20 cellular contexts compared by ENCODE assay signal in genomic region chr17:80731255-80731840, GRCh38.
DNase-seq lines count a peak whose midpoint lies in the region; ATAC-seq and TF ChIP-seq lines count a peak whose summit lies in the region.
"Had no signal": no experiment of that assay in that cellular context is flagged by ENCODE, and none has a peak within 500 bp of the region (broad histone marks: within the 10 kb centered on the region; RNA-seq: fewer than 3 reads in every experiment).

No MANE protein-coding gene starts in this region.

- intact Hi-C loops in colonic mucosa (cut with DNase I) = no loop called here

- peak; percentile 36 to 51 for ATAC-seq in activated T-cell treated with anti-CD3 and anti-CD28 coated beads, Interleukin-2, amount 50 U/mL, for 72 hours (replicated peaks in 1 of 2)
- peak; percentile 50 for ATAC-seq in stimulated activated effector memory CD8-positive, alpha-beta T cell treated with anti-CD3 and anti-CD28 coated beads, Interleukin-12 subunit alpha, Interleukin-12 subunit beta, amount 100 ng/mL, for 72 hours
- ATAC-seq: esophagus mucosa, left colon, PC-3 had no signal

- peak overlapping the region; percentile 95 for H3K27ac Mint-ChIP-seq in activated T-cell treated with anti-CD3 and anti-CD28 coated beads, Interleukin-2, amount 50 U/mL, for 72 hours
- peak overlapping the region; percentile 89 for H3K27ac Mint-ChIP-seq in activated naive CD8-positive, alpha-beta T cell treated with anti-CD3 and anti-CD28 coated beads for 36 hours
- peak overlapping the region; percentile 86 for H3K27ac Mint-ChIP-seq in stimulated activated effector memory CD8-positive, alpha-beta T cell treated with anti-CD3 and anti-CD28 coated beads, Interleukin-12 subunit alpha, Interleukin-12 subunit beta, amount 100 ng/mL, for 72 hours
- H3K27ac Mint-ChIP-seq in mesothelial cell of epicardium (no peak overlapping the region), progenitor cell of endocrine pancreas (no peak overlapping the region)

- no peaks in the 10 kb centered on the region for H3K27me3 ChIP-seq in colonic mucosa

- CTCF ChIA-PET in RWPE1 (lab: Yijun Ruan, JAX) = no interaction called here

- no peak for TF ChIP-seq CTCF in RWPE1 (conservative IDR thresholded peaks at IDR 0.05; ENCODE audit: low read depth)
- no peak for TF ChIP-seq CTCF in mesothelial cell of epicardium (IDR thresholded peaks at IDR 0.05; ENCODE audit: unreplicated experiment)
- TF ChIP-seq CTCF in colonic mucosa (IDR thresholded peaks at IDR 0.05) = no peak
- no peak for TF ChIP-seq CTCF in progenitor cell of endocrine pancreas (IDR thresholded peaks at IDR 0.05; ENCODE audit: unreplicated experiment)

- no peak overlapping the region for H3K9ac ChIP-seq in colonic mucosa (ENCODE audit: low read depth in 2 of 2, low read length in 2 of 2)

- H3K4me3 ChIP-seq in colonic mucosa = no peak overlapping the region
- H3K4me3 ChIP-seq: skin epidermis had no signal

- POLR2A ChIA-PET in RWPE1 (lab: Yijun Ruan, JAX; ENCODE audit: low non-redundant PET) = interaction anchor here (0.6 kb wide), 1 partner anchor 94 kb away, joined by 3 read pairs; no protein-coding TSS in a partner anchor

- no peaks in the 10 kb centered on the region for H3K27me3 Mint-ChIP-seq in activated T-cell treated with anti-CD3 and anti-CD28 coated beads, Interleukin-2, amount 50 U/mL, for 72 hours (ENCODE audit: low read depth)
- H3K27me3 Mint-ChIP-seq in activated naive CD8-positive, alpha-beta T cell treated with anti-CD3 and anti-CD28 coated beads for 36 hours = no peaks in the 10 kb centered on the region
- no peaks in the 10 kb centered on the region for H3K27me3 Mint-ChIP-seq in mesothelial cell of epicardium (ENCODE audit: low read depth)
- no peaks in the 10 kb centered on the region for H3K27me3 Mint-ChIP-seq in progenitor cell of endocrine pancreas

- H3K9me3 ChIP-seq in colonic mucosa = no peaks in the 10 kb centered on the region

- H3K36me3 ChIP-seq in colonic mucosa = no peaks in the 10 kb centered on the region

- H3K27ac ChIP-seq in RWPE1 (0 out of 2 replicates have a peak overlapping the region, but pooled peaks have one; percentile 42), colonic mucosa (no peak overlapping the region)

- peak overlapping the region; percentile 65 to 88 for H3K4me3 Mint-ChIP-seq in activated T-cell treated with anti-CD3 and anti-CD28 coated beads, Interleukin-2, amount 50 U/mL, for 72 hours
- H3K4me3 Mint-ChIP-seq in activated naive CD8-positive, alpha-beta T cell treated with anti-CD3 and anti-CD28 coated beads for 36 hours = peak overlapping the region; percentile 57
- peak overlapping the region; percentile 57 for H3K4me3 Mint-ChIP-seq in stimulated activated effector memory CD8-positive, alpha-beta T cell treated with anti-CD3 and anti-CD28 coated beads, Interleukin-12 subunit alpha, Interleukin-12 subunit beta, amount 100 ng/mL, for 72 hours
- no peak overlapping the region for H3K4me3 Mint-ChIP-seq in mesothelial cell of epicardium
- H3K4me3 Mint-ChIP-seq in progenitor cell of endocrine pancreas (ENCODE audit: low read depth) = no peak overlapping the region

- peaks cover 33% of the 10 kb centered on the region for H3K4me1 Mint-ChIP-seq in activated T-cell treated with anti-CD3 and anti-CD28 coated beads, Interleukin-2, amount 50 U/mL, for 72 hours (ENCODE audit: low read depth)
- H3K4me1 Mint-ChIP-seq in activated naive CD8-positive, alpha-beta T cell treated with anti-CD3 and anti-CD28 coated beads for 36 hours = peaks cover 25% of the 10 kb centered on the region
- peaks cover 28% of the 10 kb centered on the region for H3K4me1 Mint-ChIP-seq in stimulated activated effector memory CD8-positive, alpha-beta T cell treated with anti-CD3 and anti-CD28 coated beads, Interleukin-12 subunit alpha, Interleukin-12 subunit beta, amount 100 ng/mL, for 72 hours
- H3K4me1 Mint-ChIP-seq in mesothelial cell of epicardium (peaks cover 40% of the 10 kb centered on the region), progenitor cell of endocrine pancreas (ENCODE audit: low read depth) (peaks cover 7% of the 10 kb centered on the region)

- peaks cover 1 to 14% of the 10 kb centered on the region in 2 donors for H3K36me3 Mint-ChIP-seq in activated T-cell treated with anti-CD3 and anti-CD28 coated beads, Interleukin-2, amount 50 U/mL, for 72 hours (ENCODE audit: insufficient read depth in 2 of 2)
- peaks cover 34% of the 10 kb centered on the region for H3K36me3 Mint-ChIP-seq in activated naive CD8-positive, alpha-beta T cell treated with anti-CD3 and anti-CD28 coated beads for 36 hours
- peaks cover 11% of the 10 kb centered on the region for H3K36me3 Mint-ChIP-seq in stimulated activated effector memory CD8-positive, alpha-beta T cell treated with anti-CD3 and anti-CD28 coated beads, Interleukin-12 subunit alpha, Interleukin-12 subunit beta, amount 100 ng/mL, for 72 hours
- H3K36me3 Mint-ChIP-seq in mesothelial cell of epicardium = peaks cover 3% of the 10 kb centered on the region
- H3K36me3 Mint-ChIP-seq in progenitor cell of endocrine pancreas (ENCODE audit: insufficient read depth) = peaks cover 4% of the 10 kb centered on the region

- H3K9me3 Mint-ChIP-seq in activated T-cell treated with anti-CD3 and anti-CD28 coated beads, Interleukin-2, amount 50 U/mL, for 72 hours = no peaks in the 10 kb centered on the region
- H3K9me3 Mint-ChIP-seq in activated naive CD8-positive, alpha-beta T cell treated with anti-CD3 and anti-CD28 coated beads for 36 hours = no peaks in the 10 kb centered on the region
- H3K9me3 Mint-ChIP-seq in stimulated activated effector memory CD8-positive, alpha-beta T cell treated with anti-CD3 and anti-CD28 coated beads, Interleukin-12 subunit alpha, Interleukin-12 subunit beta, amount 100 ng/mL, for 72 hours = no peaks in the 10 kb centered on the region
- H3K9me3 Mint-ChIP-seq in mesothelial cell of epicardium = no peaks in the 10 kb centered on the region
- H3K9me3 Mint-ChIP-seq in progenitor cell of endocrine pancreas (ENCODE audit: low read depth) = no peaks in the 10 kb centered on the region

- H3K4me1 ChIP-seq in colonic mucosa = no peaks in the 10 kb centered on the region

- no peak for DNase-seq in activated T-cell treated with anti-CD3 and anti-CD28 coated beads, Interleukin-2, amount 50 U/mL, for 72 hours
- no peak for DNase-seq in activated T-cell treated with anti-CD3 and anti-CD28 coated beads, Interleukin-2, amount 50 U/mL, for 48 hours
- DNase-seq in RWPE1 (ENCODE audit: low spot score) (no peak), mesothelial cell of epicardium (ENCODE audit: low spot score in 2 of 2, unreplicated experiment in 2 of 2) (no peak), colonic mucosa (no peak), progenitor cell of endocrine pancreas (ENCODE audit: low spot score, unreplicated experiment) (no peak)
- DNase-seq in activated naive CD8-positive, alpha-beta T cell treated with anti-CD3 and anti-CD28 coated beads for 36 hours = no peak
- no peak for DNase-seq in stimulated activated effector memory CD8-positive, alpha-beta T cell treated with anti-CD3 and anti-CD28 coated beads, Interleukin-12 subunit alpha, Interleukin-12 subunit beta, amount 100 ng/mL, for 72 hours (ENCODE audit: low spot score in 2 of 2)
- DNase-seq: activated CD4-positive, CD25-positive, alpha-beta regulatory T cell; amygdala; DMS79; glutamatergic neuron; left colon; MV-4-11; NCI-H2227 treated with DMSO at 0.1 percent for 48 hours; NCI-H774; PC-3; stimulated activated CD4-positive, alpha-beta T cell treated with anti-CD3 and anti-CD28 coated beads, Interleukin-2, amount 100 ng/mL, for 48 hours had no signal

Comparison
In these comparisons a context has a peak if more than half of its experiments do, and no peak if none do; other contexts are left out.
1. H3K27ac Mint-ChIP-seq: peak in activated T-cell treated with anti-CD3 and anti-CD28 coated beads, Interleukin-2, amount 50 U/mL, for 72 hours (single experiment), activated naive CD8-positive, alpha-beta T cell treated with anti-CD3 and anti-CD28 coated beads for 36 hours (single experiment) and stimulated activated effector memory CD8-positive, alpha-beta T cell treated with anti-CD3 and anti-CD28 coated beads, Interleukin-12 subunit alpha, Interleukin-12 subunit beta, amount 100 ng/mL, for 72 hours (single experiment); none in mesothelial cell of epicardium (single experiment) and progenitor cell of endocrine pancreas (single experiment).
2. H3K4me3 Mint-ChIP-seq: peak in activated T-cell treated with anti-CD3 and anti-CD28 coated beads, Interleukin-2, amount 50 U/mL, for 72 hours (2 of 2), activated naive CD8-positive, alpha-beta T cell treated with anti-CD3 and anti-CD28 coated beads for 36 hours (single experiment) and stimulated activated effector memory CD8-positive, alpha-beta T cell treated with anti-CD3 and anti-CD28 coated beads, Interleukin-12 subunit alpha, Interleukin-12 subunit beta, amount 100 ng/mL, for 72 hours (single experiment); none in mesothelial cell of epicardium (single experiment) and progenitor cell of endocrine pancreas (single experiment).